16 cellular contexts compared by ENCODE assay signal in the genomic region with DNA sequence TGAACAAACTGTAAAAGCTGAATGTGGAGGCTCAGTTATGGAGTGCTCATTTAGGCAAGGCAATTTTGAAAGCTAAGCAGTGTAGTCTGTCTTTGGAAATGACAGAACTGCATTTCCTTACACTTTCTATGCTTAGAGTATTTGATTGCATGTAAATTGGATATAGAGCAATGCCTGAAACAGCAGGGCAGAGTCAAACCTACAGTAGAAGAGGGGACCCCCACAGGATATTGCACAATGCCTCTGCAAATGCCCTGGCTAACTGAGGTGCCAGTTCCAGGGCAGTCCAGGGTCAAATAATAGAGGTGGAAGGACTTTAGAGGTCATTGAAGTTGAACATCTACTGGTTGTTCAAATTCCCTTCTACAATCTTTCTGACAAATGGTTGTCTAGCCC. TPM values are rescaled to one million over a fixed set of nuclear protein-coding genes. Genes with fewer than 3 reads are reported as not detected.
DNase-seq lines count a peak whose midpoint lies in the region; ATAC-seq and TF ChIP-seq lines count a peak whose summit lies in the region.
"Had no signal": no experiment of that assay in that cellular context is flagged by ENCODE, and none has a peak within 500 bp of the region (broad histone marks: within the 10 kb centered on the region; RNA-seq: fewer than 3 reads in every experiment).

No MANE protein-coding gene starts in this region.

- H4K20me1 ChIP-seq in GM23338 (replicated peaks; ENCODE audit: insufficient read depth), result no peaks in the 10 kb centered on the region

- H3K27me3 Mint-ChIP-seq in GM23338 (ENCODE audit: insufficient read depth, low read depth, poor library complexity) (peaks cover 35% of the 10 kb centered on the region), mesothelial cell of epicardium (ENCODE audit: low read depth) (peaks cover 42% of the 10 kb centered on the region), progenitor cell of endocrine pancreas (peaks cover 9% of the 10 kb centered on the region)

- H3K27me3 ChIP-seq in GM23338 (ENCODE audit: insufficient read depth), result peaks cover 43% of the 10 kb centered on the region
- H3K27me3 ChIP-seq in suprapubic skin, result peaks cover 71% of the 10 kb centered on the region

- ATAC-seq in GM23338, result no peak
- ATAC-seq: A549 had no signal

- TF ChIP-seq CTCF in GM23338 (conservative IDR thresholded peaks at IDR 0.05; ENCODE audit: low read depth in 2 of 2), result no peak
- no peak for TF ChIP-seq CTCF in mesothelial cell of epicardium (IDR thresholded peaks at IDR 0.05; ENCODE audit: unreplicated experiment)
- no peak for TF ChIP-seq CTCF in progenitor cell of endocrine pancreas (IDR thresholded peaks at IDR 0.05; ENCODE audit: unreplicated experiment)
- TF ChIP-seq CTCF in GM13977 (IDR thresholded peaks at IDR 0.05; ENCODE audit: extremely low read depth, insufficient read depth, missing control alignments), result no peak
- TF ChIP-seq CTCF in suprapubic skin (IDR thresholded peaks at IDR 0.05), result no peak

- H2AFZ ChIP-seq in GM23338, result no peak overlapping the region

- H3K27ac Mint-ChIP-seq in GM23338, result no peak overlapping the region
- no peak overlapping the region for H3K27ac Mint-ChIP-seq in mesothelial cell of epicardium
- H3K27ac Mint-ChIP-seq in progenitor cell of endocrine pancreas, result no peak overlapping the region

- H3K4me3 Mint-ChIP-seq in GM23338 (peak overlapping the region; percentile 90), mesothelial cell of epicardium (peak overlapping the region; percentile 92), progenitor cell of endocrine pancreas (ENCODE audit: low read depth) (peak overlapping the region; percentile 88)

- in situ Hi-C loops in GM13977 (cut with MboI; ENCODE audit: low pct_unique_long_range_greater_than_20kb, low sequenced_read_pairs, unreplicated experiment), result no loop called here

- no peak for TF ChIP-seq EP300 in suprapubic skin (IDR thresholded peaks at IDR 0.05)

- H3K9me3 Mint-ChIP-seq in GM23338 (no peaks in the 10 kb centered on the region; the same call in 1 of the 3 replicates), mesothelial cell of epicardium (no peaks in the 10 kb centered on the region), progenitor cell of endocrine pancreas (ENCODE audit: low read depth) (no peaks in the 10 kb centered on the region)

- no peaks in the 10 kb centered on the region for H3K36me3 ChIP-seq in GM23338 (ENCODE audit: insufficient read depth)
- H3K36me3 ChIP-seq in suprapubic skin, result no peaks in the 10 kb centered on the region

- H3K79me2 ChIP-seq in GM23338 (replicated peaks; ENCODE audit: insufficient read depth), result peaks cover 29% of the 10 kb centered on the region

- H3K36me3 Mint-ChIP-seq in GM23338 (ENCODE audit: low read depth), result peaks cover 2% of the 10 kb centered on the region; the same call in 1 of the 3 replicates
- no peaks in the 10 kb centered on the region for H3K36me3 Mint-ChIP-seq in mesothelial cell of epicardium
- H3K36me3 Mint-ChIP-seq in progenitor cell of endocrine pancreas (ENCODE audit: insufficient read depth), result no peaks in the 10 kb centered on the region

- no peak for TF ChIP-seq POLR2A in suprapubic skin (IDR thresholded peaks at IDR 0.05)

- H3K4me3 ChIP-seq in GM23338 (peak overlapping the region; percentile 86; the same call in 1 of the 2 replicates), suprapubic skin (no peak overlapping the region)
- H3K4me3 ChIP-seq: A549 had no signal

- H3K4me2 ChIP-seq in GM23338, result peak overlapping the region; percentile 100
- H3K4me2 ChIP-seq: A549 had no signal

- H3K4me1 ChIP-seq in GM23338 (ENCODE audit: insufficient read depth) (peaks cover 24% of the 10 kb centered on the region), suprapubic skin (peaks cover 18% of the 10 kb centered on the region)
- H3K4me1 ChIP-seq: Caco-2 had no signal

- no peaks in the 10 kb centered on the region; the same call in 1 of the 2 replicates for H3F3A ChIP-seq in GM23338 (replicated peaks; ENCODE audit: low read depth)

- H3K9me3 ChIP-seq in suprapubic skin, result no peaks in the 10 kb centered on the region
- H3K9me3 ChIP-seq: Caco-2 had no signal

- H3K27ac ChIP-seq in GM23338 (ENCODE audit: low read depth), result no peak overlapping the region
- H3K27ac ChIP-seq in cingulate gyrus (ENCODE audit: low read depth, low read length), result peak overlapping the region; percentile 33
- H3K27ac ChIP-seq in suprapubic skin, result no peak overlapping the region
- H3K27ac ChIP-seq: A549 had no signal

- DNase-seq in GM23338 (ENCODE audit: low spot score), result no peak
- DNase-seq in mesothelial cell of epicardium (ENCODE audit: low spot score in 2 of 2, unreplicated experiment in 2 of 2), result no peak
- DNase-seq in progenitor cell of endocrine pancreas (ENCODE audit: low spot score, unreplicated experiment), result no peak
- DNase-seq in NCI-H2029 treated with DMSO at 0.1 percent for 48 hours (lab: John Stamatoyannopoulos, UW), result no peak
- no peak for DNase-seq in GM13977 (ENCODE audit: low spot score)
- DNase-seq in suprapubic skin (ENCODE audit: low spot score in 2 of 2), result no peak
- DNase-seq: Caco-2, DMS153, HCEC 1CT, NCI-H1417, NCI-H187 treated with DMSO at 0.1 percent for 48 hours, NCI-H446 treated with DMSO at 0.1 percent for 48 hours, NCI-H748 treated with DMSO at 0.1 percent for 48 hours, RPMI8226 had no signal

- H3K4me1 Mint-ChIP-seq in GM23338 (peaks cover 26% of the 10 kb centered on the region), mesothelial cell of epicardium (peaks cover 40% of the 10 kb centered on the region), progenitor cell of endocrine pancreas (ENCODE audit: low read depth) (peaks cover 26% of the 10 kb centered on the region)

- H3K9me2 ChIP-seq in GM23338 (ENCODE audit: insufficient read depth), result no peaks in the 10 kb centered on the region

TF ChIP-seq in GM23338, 12 proteins besides CTCF, POLR2A, EP300 and RAD21 (continues in another document):
- TF ChIP-seq EZH2phosphoT487 (IDR thresholded peaks at IDR 0.05; ENCODE audit: unreplicated experiment) (no peak), STAT1 (IDR thresholded peaks at IDR 0.05; ENCODE audit: unreplicated experiment) (no peak), EZH2 (IDR thresholded peaks at IDR 0.05; ENCODE audit: low read depth, unreplicated experiment) (no peak)
- TF ChIP-seq, protein P1, sequence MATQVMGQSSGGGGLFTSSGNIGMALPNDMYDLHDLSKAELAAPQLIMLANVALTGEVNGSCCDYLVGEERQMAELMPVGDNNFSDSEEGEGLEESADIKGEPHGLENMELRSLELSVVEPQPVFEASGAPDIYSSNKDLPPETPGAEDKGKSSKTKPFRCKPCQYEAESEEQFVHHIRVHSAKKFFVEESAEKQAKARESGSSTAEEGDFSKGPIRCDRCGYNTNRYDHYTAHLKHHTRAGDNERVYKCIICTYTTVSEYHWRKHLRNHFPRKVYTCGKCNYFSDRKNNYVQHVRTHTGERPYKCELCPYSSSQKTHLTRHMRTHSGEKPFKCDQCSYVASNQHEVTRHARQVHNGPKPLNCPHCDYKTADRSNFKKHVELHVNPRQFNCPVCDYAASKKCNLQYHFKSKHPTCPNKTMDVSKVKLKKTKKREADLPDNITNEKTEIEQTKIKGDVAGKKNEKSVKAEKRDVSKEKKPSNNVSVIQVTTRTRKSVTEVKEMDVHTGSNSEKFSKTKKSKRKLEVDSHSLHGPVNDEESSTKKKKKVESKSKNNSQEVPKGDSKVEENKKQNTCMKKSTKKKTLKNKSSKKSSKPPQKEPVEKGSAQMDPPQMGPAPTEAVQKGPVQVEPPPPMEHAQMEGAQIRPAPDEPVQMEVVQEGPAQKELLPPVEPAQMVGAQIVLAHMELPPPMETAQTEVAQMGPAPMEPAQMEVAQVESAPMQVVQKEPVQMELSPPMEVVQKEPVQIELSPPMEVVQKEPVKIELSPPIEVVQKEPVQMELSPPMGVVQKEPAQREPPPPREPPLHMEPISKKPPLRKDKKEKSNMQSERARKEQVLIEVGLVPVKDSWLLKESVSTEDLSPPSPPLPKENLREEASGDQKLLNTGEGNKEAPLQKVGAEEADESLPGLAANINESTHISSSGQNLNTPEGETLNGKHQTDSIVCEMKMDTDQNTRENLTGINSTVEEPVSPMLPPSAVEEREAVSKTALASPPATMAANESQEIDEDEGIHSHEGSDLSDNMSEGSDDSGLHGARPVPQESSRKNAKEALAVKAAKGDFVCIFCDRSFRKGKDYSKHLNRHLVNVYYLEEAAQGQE (IDR thresholded peaks at IDR 0.05; ENCODE audit: unreplicated experiment), result no peak

RNA-seq across cellular contexts. Expression of a gene that starts 2.2 kb away (rescaled TPM):
- 12.3 and 17.4 TPM in 2 replicates for total RNA-seq in GM23338 (2014; rRNA removed; shearing (Covaris generic))
- polyA plus RNA-seq in GM23338 (2016; fragmentation: Nextera tagmentation; extraction: Ambion mirVana), result 9.7 and 10.3 TPM in 2 replicates
- total RNA-seq in mesothelial cell of epicardium (11.9 to 14.9 TPM (median 13.1 TPM) in 3 replicates), progenitor cell of endocrine pancreas (28.7 and 32.9 TPM in 2 replicates), suprapubic skin (1 to 10 TPM in 3 of 4 donors, under 1 TPM in 1; 0.68 to 7.4 (median 2.3) TPM)
